Comparison of ENCODE assay signal across 17 cellular contexts in the genomic region with DNA sequence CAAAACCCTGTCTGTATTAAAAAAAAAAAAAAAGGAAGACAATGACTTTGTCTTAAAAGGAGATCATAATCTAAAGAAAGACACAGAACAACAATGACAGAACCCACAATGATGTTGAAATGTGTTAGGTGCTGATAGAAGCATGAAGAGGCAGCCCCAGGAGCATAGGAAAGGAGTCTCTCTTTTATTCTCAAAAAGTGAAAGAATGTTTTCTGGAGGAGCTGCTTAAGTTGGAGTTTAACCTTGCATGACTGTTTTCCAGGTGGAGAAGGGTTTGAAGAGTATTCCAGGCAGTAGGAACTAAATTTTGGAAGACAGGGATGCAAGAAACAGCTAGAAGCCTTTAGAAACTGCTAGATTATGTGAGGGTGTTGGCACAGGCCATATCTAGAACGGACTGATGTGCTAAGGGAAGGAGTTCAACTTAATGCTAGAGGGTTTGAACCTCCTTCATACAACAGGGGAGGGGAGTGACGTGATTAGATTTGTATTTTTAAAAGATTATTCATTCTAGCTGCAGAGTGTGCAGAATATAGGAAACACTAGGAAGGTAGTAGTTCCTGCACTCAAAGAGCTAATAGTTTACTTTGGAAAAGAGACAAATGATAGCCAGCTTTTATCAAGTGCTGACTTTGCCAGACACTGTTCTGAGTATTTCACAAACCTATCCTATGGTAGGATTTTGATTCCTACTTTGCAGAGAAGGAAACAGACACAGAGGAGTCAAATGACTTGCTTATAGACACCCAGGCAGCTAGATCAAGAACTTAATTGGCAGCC. TPM values are rescaled to one million over a fixed set of nuclear protein-coding genes. Genes with fewer than 3 reads are reported as not detected.
DNase-seq lines count a peak whose midpoint lies in the region; ATAC-seq, FAIRE-seq and TF ChIP-seq lines count a peak whose summit lies in the region.
"Had no signal": no experiment of that assay in that cellular context is flagged by ENCODE, and none has a peak within 500 bp of the region (broad histone marks: within the 10 kb centered on the region; RNA-seq: fewer than 3 reads in every experiment).

No MANE protein-coding gene starts in this region.

- POLR2A ChIA-PET in K562 (lab: Yijun Ruan, JAX) = interaction anchor here (0.9 to 2.7 kb wide), 4 partner anchors 9 to 216 kb away, joined by 3 to 13 read pairs (median 4); no protein-coding TSS in a partner anchor
- POLR2A ChIA-PET in Caco-2 (lab: Charles Lee) = no interaction called here

- no peaks in the 10 kb centered on the region for H3K9me1 ChIP-seq in K562 (ENCODE audit: control insufficient read depth, insufficient read depth, low read length)

- in situ Hi-C loops in KBM-7 (cut with MboI; ENCODE audit: low pct_unique_long_range_greater_than_20kb, low sequenced_read_pairs) = no loop called here
- in situ Hi-C loops in K562 (cut with MboI) = no loop called here

- ATAC-seq in K562 (no peak), GM21786 (IDR thresholded peaks at IDR 0.05; ENCODE audit: unreplicated experiment) (no peak), GM18861 (IDR thresholded peaks at IDR 0.05; ENCODE audit: unreplicated experiment) (no peak)
- ATAC-seq: Panc1, SK-N-SH treated with all-trans-retinoic acid at 6 μM for 48 hours had no signal

- H3K4me3 ChIP-seq in OCI-LY3 (ENCODE audit: low read length) = no peak overlapping the region
- no peak overlapping the region for H3K4me3 ChIP-seq in K562
- no peak overlapping the region for H3K4me3 ChIP-seq in osteoblast (ENCODE audit: insufficient read depth, low read length)
- no peak overlapping the region for H3K4me3 ChIP-seq in Caco-2 (ENCODE audit: low read depth, low read length)

- intact Hi-C loops in K562 (cut with micrococcal nuclease) = no loop called here
- intact Hi-C loops in Caco-2 (cut with micrococcal nuclease; ENCODE audit: unreplicated experiment) = no loop called here

- no peak overlapping the region for H3K27ac Mint-ChIP-seq in Caco-2 (ENCODE audit: unreplicated experiment)

- H4K20me1 ChIP-seq in OCI-LY3 (ENCODE audit: insufficient read depth, low read length) = no peaks in the 10 kb centered on the region
- no peaks in the 10 kb centered on the region; the same call in 1 of the 2 replicates for H4K20me1 ChIP-seq in K562 (replicated peaks; ENCODE audit: control insufficient read depth, insufficient read depth, low read length)
- no peaks in the 10 kb centered on the region for H4K20me1 ChIP-seq in osteoblast (ENCODE audit: insufficient read depth, low read length)

- peak; percentile 34; the same call in 1 of the 2 replicates for TF ChIP-seq EP300 in K562 (IDR thresholded peaks at IDR 0.05; ENCODE audit: low read length)

- WGBS in K562 (ENCODE audit: insufficient coverage, low coverage, missing lambda C conversion rate) = 8% methylated on average over 2 of the region's 2 CpGs

- H3K9me3 Mint-ChIP-seq in Caco-2 (ENCODE audit: unreplicated experiment) = no peaks in the 10 kb centered on the region

- H3K27me3 ChIP-seq in OCI-LY3 (ENCODE audit: low read depth, low read length) (no peaks in the 10 kb centered on the region), K562 (ENCODE audit: control insufficient read depth in 2 of 2, insufficient read depth in 2 of 2, low read length in 2 of 2) (no peaks in the 10 kb centered on the region), osteoblast (ENCODE audit: insufficient read depth, low read length) (no peaks in the 10 kb centered on the region), Caco-2 (replicated peaks; ENCODE audit: control insufficient read depth, insufficient read depth, low read length) (no peaks in the 10 kb centered on the region)

- H3K4me3 Mint-ChIP-seq in Caco-2 (ENCODE audit: unreplicated experiment) = no peak overlapping the region

- H3K9me3 ChIP-seq in OCI-LY3 (ENCODE audit: insufficient read depth, low read length) = no peaks in the 10 kb centered on the region
- H3K9me3 ChIP-seq in K562 (replicated peaks; ENCODE audit: control insufficient read depth, insufficient read depth, low read depth, low read length) = no peaks in the 10 kb centered on the region
- no peaks in the 10 kb centered on the region for H3K9me3 ChIP-seq in osteoblast (ENCODE audit: low read depth, low read length)
- no peaks in the 10 kb centered on the region for H3K9me3 ChIP-seq in Caco-2

- CTCF ChIA-PET in K562 (lab: Yijun Ruan, JAX; ENCODE audit: low intra/inter-chr PET ratio) = interaction anchor here (0.7 kb wide), 1 partner anchor 135 kb away, joined by 3 read pairs; no protein-coding TSS in a partner anchor
- CTCF ChIA-PET in Caco-2 (lab: Charles Lee) = no interaction called here

- no peaks in the 10 kb centered on the region for H3K36me3 ChIP-seq in OCI-LY3 (replicated peaks; ENCODE audit: low read depth, low read length)
- H3K36me3 ChIP-seq in K562 (ENCODE audit: control insufficient read depth, insufficient read depth, low read length) = no peaks in the 10 kb centered on the region
- no peaks in the 10 kb centered on the region for H3K36me3 ChIP-seq in osteoblast (ENCODE audit: insufficient read depth, low read length)
- no peaks in the 10 kb centered on the region for H3K36me3 ChIP-seq in Caco-2 (ENCODE audit: control insufficient read depth, insufficient read depth, low read length)

- H3K27ac ChIP-seq in OCI-LY3 (ENCODE audit: low read length) (no peak overlapping the region), K562 (ENCODE audit: extremely low read depth, low read depth, low read length) (peak overlapping the region; percentile 55), osteoblast (ENCODE audit: low read depth, low read length) (no peak overlapping the region)

- TF ChIP-seq POLR2A in K562 (conservative IDR thresholded peaks at IDR 0.05) = no peak

- no peak for TF ChIP-seq CTCF in OCI-LY3 (IDR thresholded peaks at IDR 0.05; ENCODE audit: low read depth, low read length)
- no peak for TF ChIP-seq CTCF in K562 (IDR thresholded peaks at IDR 0.05 in 2 of 3, conservative IDR thresholded peaks at IDR 0.05 in 1 of 3; ENCODE audit: insufficient read depth in 2 of 3, low read depth in 1 of 3, low read length in 3 of 3)
- TF ChIP-seq CTCF in osteoblast (IDR thresholded peaks at IDR 0.05; ENCODE audit: extremely low read depth, low read depth, low read length) = no peak
- TF ChIP-seq CTCF in Caco-2 (IDR thresholded peaks at IDR 0.05; ENCODE audit: insufficient read depth in 1 of 2, low read depth in 1 of 2, low read length in 1 of 2, severe bottlenecking in 1 of 2, unreplicated experiment in 1 of 2) = no peak

- H3K36me3 Mint-ChIP-seq in Caco-2 (ENCODE audit: insufficient read depth, unreplicated experiment) = peaks cover 18% of the 10 kb centered on the region

- H3K79me2 ChIP-seq in OCI-LY3 (ENCODE audit: low read length) (peaks cover 17% of the 10 kb centered on the region), K562 (ENCODE audit: control insufficient read depth, insufficient read depth, low read length) (peaks cover 21% of the 10 kb centered on the region), osteoblast (ENCODE audit: insufficient read depth, low read length) (peaks cover 6% of the 10 kb centered on the region)

- H3K27me3 Mint-ChIP-seq in Caco-2 (ENCODE audit: insufficient read depth, unreplicated experiment) = no peaks in the 10 kb centered on the region

- no peak overlapping the region for H3K4me2 ChIP-seq in OCI-LY3 (ENCODE audit: low read length)
- peak overlapping the region; percentile 61 for H3K4me2 ChIP-seq in K562 (ENCODE audit: insufficient read depth, low read length)
- H3K4me2 ChIP-seq in osteoblast (ENCODE audit: insufficient read depth, low read length) = no peak overlapping the region

- H2AFZ ChIP-seq in OCI-LY3 (ENCODE audit: low read depth, low read length) (peak overlapping the region; percentile 54; the same call in 1 of the 2 replicates), K562 (ENCODE audit: low read depth, low read length) (peak overlapping the region; percentile 66), osteoblast (ENCODE audit: low read length) (no peak overlapping the region)

- H3K4me1 ChIP-seq in OCI-LY3 (ENCODE audit: low read length) (no peaks in the 10 kb centered on the region), K562 (replicated peaks in 1 of 2; ENCODE audit: control insufficient read depth in 2 of 2, insufficient read depth in 2 of 2, low read length in 2 of 2) (peaks cover 14 to 15% of the 10 kb centered on the region in 2 experiments; a peak in 4 of 5 replicates), osteoblast (ENCODE audit: insufficient read depth, low read length) (no peaks in the 10 kb centered on the region), Caco-2 (no peaks in the 10 kb centered on the region)

- BruUV-seq in K562 (replicated peaks; lab: Mats Ljungman, UMichigan) (no TSS peak), Caco-2 (replicated peaks; lab: Mats Ljungman, UMichigan) (no TSS peak)

- FAIRE-seq in K562 (lab: Jason Lieb, UNC) = peak; percentile 68
- FAIRE-seq: H54 had no signal

- H3K9ac ChIP-seq in OCI-LY3 (ENCODE audit: low read length) (no peak overlapping the region), K562 (ENCODE audit: insufficient read depth in 1 of 2, low read depth in 2 of 2, low read length in 2 of 2) (0 out of 4 replicates have a peak overlapping the region, but pooled peaks of 1 of the 2 experiments have one; percentile 8)

- H3K4me1 Mint-ChIP-seq in Caco-2 (ENCODE audit: low read depth, unreplicated experiment) = no peaks in the 10 kb centered on the region

- DNase-seq in KBM-7 = peak; percentile 37
- peak in 2 of 4 experiments; percentile 39 to 48 for DNase-seq in K562 (ENCODE audit: extremely low read depth in 1 of 4, low spot score in 3 of 4)
- peak; percentile 18 for DNase-seq in osteoblast (ENCODE audit: insufficient read length, low spot score, missing footprints)
- no peak for DNase-seq in Caco-2
- DNase-seq: Kasumi-1; NCI-H1048; NCI-H2107; NCI-H226; NCI-H526; NK-92 treated with Interleukin-12 subunit alpha and Interleukin-12 subunit beta, amount 100 ng/mL, for 24 hours; Right ventricle myocardium superior had no signal

- TF ChIP-seq RAD21 in K562 (CRISPR knock-in tag; conservative IDR thresholded peaks at IDR 0.05 in 1 of 2, IDR thresholded peaks at IDR 0.05 in 1 of 2) = no peak

RNA-seq across cellular contexts. Expression of gene RPL6, which starts 4.6 kb away (rescaled TPM):
- 348 and 589 TPM in 2 replicates for total RNA-seq in K562 (2011; cell fraction: chromatin; rRNA removed; ENCODE audit: low replicate concordance)
- total RNA-seq in K562 (2011; cell fraction: nucleolus; rRNA removed) = 314 and 317 TPM in 2 replicates
- 537 and 721 TPM in 2 replicates for total RNA-seq in K562 (2011; cell fraction: nucleoplasm; rRNA removed)
- 1,529 and 1,811 TPM in 2 replicates for total RNA-seq in K562 (2014; rRNA removed)
- total RNA-seq in K562 (2014; rRNA removed; fragmentation: Illumina TruSeq; extraction: Trizol) = 3,099 and 3,427 TPM in 2 replicates
- total RNA-seq in K562 (2015; rRNA removed; fragmentation: Illumina TruSeq; extraction: Trizol) = 2,718 and 2,856 TPM in 2 replicates
- total RNA-seq in K562 (2021) = 1,959 and 2,095 TPM in 2 replicates
- polyA plus RNA-seq in K562 (2011; rRNA removed) = 2,667 and 2,691 TPM in 2 replicates
- polyA plus RNA-seq in K562 (2011; cell fraction: cytosol; rRNA removed) = 1,053 and 1,467 TPM in 2 replicates
- 536 and 802 TPM in 2 replicates for polyA plus RNA-seq in K562 (2011; cell fraction: nucleus; rRNA removed)
- 2,256 and 2,883 TPM in 2 replicates for polyA plus RNA-seq in K562 (2012)
- 2,543 and 3,103 TPM in 2 replicates for polyA plus RNA-seq in K562 (2014; fragmentation: Illumina TruSeq; extraction: Trizol)
- polyA plus RNA-seq in K562 (2014; fragmentation: Nextera tagmentation; extraction: Ambion mirVana) = 1,000 to 10,000 TPM; 1,519 to 1,617 TPM
- polyA plus RNA-seq in K562 (2014; rRNA removed) = 2,156 and 2,396 TPM in 2 replicates
- polyA minus RNA-seq in K562 (2011; rRNA and poly(A)+ RNA removed) = 731 and 844 TPM in 2 replicates
- polyA minus RNA-seq in K562 (2011; cell fraction: cytosol; rRNA and poly(A)+ RNA removed) = 462 and 473 TPM in 2 replicates
- 140 and 278 TPM in 2 replicates for polyA minus RNA-seq in K562 (2011; cell fraction: nucleus; rRNA and poly(A)+ RNA removed)
- 918 and 946 TPM in 2 replicates for total RNA-seq in osteoblast
- 1,460 and 1,533 TPM in 2 replicates for total RNA-seq in Caco-2 (2022)

RNA-seq across cellular contexts. Expression of gene PTPN11, which starts 4.7 kb away (rescaled TPM):
- 24.8 and 82.7 TPM in 2 replicates for total RNA-seq in K562 (2011; cell fraction: chromatin; rRNA removed; ENCODE audit: low replicate concordance)
- total RNA-seq in K562 (2011; cell fraction: nucleolus; rRNA removed) = 12.2 and 13.9 TPM in 2 replicates
- total RNA-seq in K562 (2011; cell fraction: nucleoplasm; rRNA removed) = 23.9 and 32.5 TPM in 2 replicates
- total RNA-seq in K562 (2014; rRNA removed) (59.6 and 64.9 TPM in 2 replicates), K562 (2014; rRNA removed; fragmentation: Illumina TruSeq; extraction: Trizol) (98.8 and 113 TPM in 2 replicates), K562 (2015; rRNA removed; fragmentation: Illumina TruSeq; extraction: Trizol) (92.7 and 100 TPM in 2 replicates), K562 (2021) (111 and 126 TPM in 2 replicates), osteoblast (96.1 and 98.8 TPM in 2 replicates), Caco-2 (2022) (152 and 153 TPM in 2 replicates)
- polyA plus RNA-seq in K562 (2011; rRNA removed) (56.0 and 79.7 TPM in 2 replicates), K562 (2014; fragmentation: Illumina TruSeq; extraction: Trizol) (72.8 and 83.0 TPM in 2 replicates), K562 (2014; fragmentation: Nextera tagmentation; extraction: Ambion mirVana) (10 to 100 TPM; 22.5 to 31.7 TPM), K562 (2014; rRNA removed) (50.5 and 52.5 TPM in 2 replicates)
- polyA plus RNA-seq in K562 (2011; cell fraction: cytosol; rRNA removed) = 36.0 and 44.8 TPM in 2 replicates
- 15.8 and 16.7 TPM in 2 replicates for polyA plus RNA-seq in K562 (2011; cell fraction: nucleus; rRNA removed)
- 41.2 and 58.2 TPM in 2 replicates for polyA plus RNA-seq in K562 (2012)
- polyA minus RNA-seq in K562 (2011; rRNA and poly(A)+ RNA removed) = 180 and 192 TPM in 2 replicates
- 66.4 and 78.4 TPM in 2 replicates for polyA minus RNA-seq in K562 (2011; cell fraction: cytosol; rRNA and poly(A)+ RNA removed)
- 14.3 and 24.5 TPM in 2 replicates for polyA minus RNA-seq in K562 (2011; cell fraction: nucleus; rRNA and poly(A)+ RNA removed)

RNA-seq across cellular contexts. Expression of gene HECTD4, which starts 31.8 kb away (rescaled TPM):
- total RNA-seq in K562 (2011; cell fraction: chromatin; rRNA removed; ENCODE audit: low replicate concordance) = 228 and 304 TPM in 2 replicates
- total RNA-seq in K562 (2011; cell fraction: nucleolus; rRNA removed) = 113 and 121 TPM in 2 replicates
- total RNA-seq in K562 (2011; cell fraction: nucleoplasm; rRNA removed) = 142 and 162 TPM in 2 replicates
- 8.4 and 12.5 TPM in 2 replicates for total RNA-seq in K562 (2014; rRNA removed)
- total RNA-seq in K562 (2014; rRNA removed; fragmentation: Illumina TruSeq; extraction: Trizol) = 13.5 and 15.0 TPM in 2 replicates
- total RNA-seq in K562 (2015; rRNA removed; fragmentation: Illumina TruSeq; extraction: Trizol) = 15.6 and 17.3 TPM in 2 replicates
- total RNA-seq in K562 (2021) = 25.2 and 33.3 TPM in 2 replicates
- 11.0 and 16.1 TPM in 2 replicates for polyA plus RNA-seq in K562 (2011; rRNA removed)
- polyA plus RNA-seq in K562 (2011; cell fraction: cytosol; rRNA removed) = 6.2 and 6.6 TPM in 2 replicates
- 57.5 and 62.2 TPM in 2 replicates for polyA plus RNA-seq in K562 (2011; cell fraction: nucleus; rRNA removed)
- polyA plus RNA-seq in K562 (2012) = 17.5 and 22.3 TPM in 2 replicates
- polyA plus RNA-seq in K562 (2014; fragmentation: Illumina TruSeq; extraction: Trizol) = 13.6 and 14.6 TPM in 2 replicates
- 1 to 10 TPM; 3.5 to 4.5 TPM for polyA plus RNA-seq in K562 (2014; fragmentation: Nextera tagmentation; extraction: Ambion mirVana)
- polyA plus RNA-seq in K562 (2014; rRNA removed) = 11.5 and 14.7 TPM in 2 replicates
- 56.9 and 62.2 TPM in 2 replicates for polyA minus RNA-seq in K562 (2011; rRNA and poly(A)+ RNA removed)
- 24.2 and 31.3 TPM in 2 replicates for polyA minus RNA-seq in K562 (2011; cell fraction: cytosol; rRNA and poly(A)+ RNA removed)
- polyA minus RNA-seq in K562 (2011; cell fraction: nucleus; rRNA and poly(A)+ RNA removed) = 47.9 and 93.0 TPM in 2 replicates
- 29.0 and 38.6 TPM in 2 replicates for total RNA-seq in osteoblast
- total RNA-seq in Caco-2 (2022) = 54.5 and 60.9 TPM in 2 replicates

Comparison
In these comparisons a context has a peak if more than half of its experiments do, and no peak if none do; other contexts are left out.
1. DNase-seq: peak in KBM-7 (single experiment) and osteoblast (single experiment); none in Caco-2 (0 of 2).